Comparison of ENCODE assay signal across 9 cellular contexts in genomic region chr2:233912799-233913423, GRCh38. TPM values are rescaled to one million over a fixed set of nuclear protein-coding genes. Genes with fewer than 3 reads are reported as not detected.
DNase-seq lines count a peak whose midpoint lies in the region; ATAC-seq, FAIRE-seq and TF ChIP-seq lines count a peak whose summit lies in the region.
"Had no signal": no experiment of that assay in that cellular context is flagged by ENCODE, and none has a peak within 500 bp of the region (broad histone marks: within the 10 kb centered on the region; RNA-seq: fewer than 3 reads in every experiment).

No MANE protein-coding gene starts in this region.

- TF ChIP-seq CTCF in astrocyte of the spinal cord (IDR thresholded peaks at IDR 0.05; ENCODE audit: low read depth, low read length): no peak

- H2AK5ac ChIP-seq in mesenchymal stem cell (ENCODE audit: low read length, severe bottlenecking): no peak overlapping the region

- no peak overlapping the region for H4K91ac ChIP-seq in mesenchymal stem cell (ENCODE audit: low read length)

- H3K9me3 ChIP-seq in MG63 (no peaks in the 10 kb centered on the region), mesenchymal stem cell (ENCODE audit: control insufficient read depth, low read length) (no peaks in the 10 kb centered on the region)

- no peak overlapping the region for H2BK120ac ChIP-seq in mesenchymal stem cell (ENCODE audit: low read depth, low read length)

- 9% methylated on average over 8 of the region's 8 CpGs for WGBS in mesenchymal stem cell

- no peaks in the 10 kb centered on the region for H3K4me1 ChIP-seq in mesenchymal stem cell (ENCODE audit: control insufficient read depth, insufficient read depth, low read depth, low read length)

- no peak overlapping the region for H2BK15ac ChIP-seq in mesenchymal stem cell (ENCODE audit: low read depth, poor library complexity, severe bottlenecking)

- H3K27ac ChIP-seq in mesenchymal stem cell (ENCODE audit: low read length, poor library complexity, severe bottlenecking): no peak overlapping the region

- no peak overlapping the region for H3K4me3 ChIP-seq in MG63
- H3K4me3 ChIP-seq in astrocyte of the spinal cord (ENCODE audit: low read depth, low read length): no peak overlapping the region
- no peak overlapping the region for H3K4me3 ChIP-seq in mesenchymal stem cell (ENCODE audit: insufficient read depth in 1 of 2, low read depth in 1 of 2, low read length in 2 of 2)

- DNase-seq in ELF-1 (ENCODE audit: low read depth, low spot score) (peak; percentile 70), MG63 (peak; percentile 39), astrocyte of the spinal cord (ENCODE audit: low read depth, low spot score) (peak; percentile 50), mesenchymal stem cell (peak; percentile 42), GM19239 (ENCODE audit: insufficient read length, low spot score) (no peak), SK-N-DZ (ENCODE audit: low spot score) (no peak), left cardiac atrium (no peak), DMS153 (lab: John Stamatoyannopoulos, UW) (no peak)

- H3K79me1 ChIP-seq in mesenchymal stem cell (replicated peaks; ENCODE audit: low read length, poor library complexity, severe bottlenecking): no peaks in the 10 kb centered on the region

- H3K14ac ChIP-seq in mesenchymal stem cell (ENCODE audit: low read length in 2 of 2): no peak overlapping the region

- no peak overlapping the region for H2BK12ac ChIP-seq in mesenchymal stem cell (ENCODE audit: low read length in 2 of 2)

- H3K4ac ChIP-seq in mesenchymal stem cell (ENCODE audit: low read depth in 1 of 2, low read length in 2 of 2): no peak overlapping the region

- H3K27me3 ChIP-seq in MG63: peaks cover 24% of the 10 kb centered on the region
- H3K27me3 ChIP-seq in mesenchymal stem cell (ENCODE audit: control insufficient read depth in 1 of 2, insufficient read depth in 1 of 2, low read length in 2 of 2): peaks cover 29 to 46% of the 10 kb centered on the region in 2 experiments

- no peak overlapping the region for H3K4me2 ChIP-seq in mesenchymal stem cell (ENCODE audit: low read length, poor library complexity, severe bottlenecking)

- no peak for FAIRE-seq in GM19239 (lab: Jason Lieb, UNC)
- FAIRE-seq: RCC 7860 had no signal

- H4K8ac ChIP-seq in mesenchymal stem cell (ENCODE audit: low read length): no peak overlapping the region

- H3K36me3 ChIP-seq in MG63 (no peaks in the 10 kb centered on the region), mesenchymal stem cell (ENCODE audit: control insufficient read depth in 1 of 2, insufficient read depth in 2 of 2, low read depth in 1 of 2, low read length in 2 of 2) (no peaks in the 10 kb centered on the region)

- no peak overlapping the region for H3K18ac ChIP-seq in mesenchymal stem cell (ENCODE audit: low read depth in 1 of 2, low read length in 2 of 2)

- H3K9ac ChIP-seq in mesenchymal stem cell (ENCODE audit: low read length): no peak overlapping the region

- no peak overlapping the region for H2AFZ ChIP-seq in mesenchymal stem cell (ENCODE audit: low read depth, low read length)

- no peak overlapping the region for H3K23ac ChIP-seq in mesenchymal stem cell (ENCODE audit: low read length in 2 of 2)

- H2BK5ac ChIP-seq in mesenchymal stem cell (ENCODE audit: low read depth, low read length, poor library complexity, severe bottlenecking): no peak overlapping the region

- ATAC-seq in left cardiac atrium: no peak

- intact Hi-C loops in left cardiac atrium (cut with DNase I): no loop called here

- in situ Hi-C loops in astrocyte of the spinal cord (cut with HindIII; ENCODE audit: low sequenced_read_pairs): no loop called here

RNA-seq across cellular contexts. Expression of gene TRPM8, which starts 4.3 kb away (rescaled TPM):
- not detected in 2 replicates for total RNA-seq in MG63 (2014; rRNA removed; shearing (Covaris generic); ENCODE audit: low replicate concordance)
- polyA plus RNA-seq in mesenchymal stem cell (2013, experiment 1 of 2): 0.04 TPM
- 0.03 TPM for polyA plus RNA-seq in mesenchymal stem cell (2013, experiment 2 of 2)
- not detected in 2 replicates for polyA plus RNA-seq in SK-N-DZ (2014; cell fraction: cytosol; rRNA removed)
- not detected in 2 replicates for polyA plus RNA-seq in SK-N-DZ (2014; cell fraction: nucleus; rRNA removed)
- total RNA-seq in left cardiac atrium: not detected

RNA-seq across cellular contexts. Expression of gene HJURP, which starts 58.6 kb away (rescaled TPM):
- total RNA-seq in MG63 (2014; rRNA removed; shearing (Covaris generic); ENCODE audit: low replicate concordance): 59.1 and 67.1 TPM in 2 replicates
- 3.1 TPM for polyA plus RNA-seq in mesenchymal stem cell (2013, experiment 1 of 2)
- polyA plus RNA-seq in mesenchymal stem cell (2013, experiment 2 of 2): 2.9 TPM
- 32.9 and 50.9 TPM in 2 replicates for polyA plus RNA-seq in SK-N-DZ (2014; cell fraction: cytosol; rRNA removed)
- 88.3 and 107 TPM in 2 replicates for polyA plus RNA-seq in SK-N-DZ (2014; cell fraction: nucleus; rRNA removed)
- total RNA-seq in left cardiac atrium: 1 to 10 TPM in 1 of 2 donors, not detected in 1; 1.1 TPM

Comparison
In these comparisons a context has a peak if more than half of its experiments do, and no peak if none do; other contexts are left out.
1. DNase-seq: peak in ELF-1 (single experiment), MG63 (single experiment), astrocyte of the spinal cord (single experiment) and mesenchymal stem cell (single experiment); none in GM19239 (single experiment), SK-N-DZ (single experiment), left cardiac atrium (single experiment) and DMS153 (single experiment).
2. RNA of gene HJURP, which starts 58.6 kb away (total RNA-seq): 59.1 to 67.1 TPM in MG63; 1.1 TPM in left cardiac atrium; every median in the first group is over 10 times any median in the second.